Comparison of ENCODE assay signal across 1 cellular context in the genomic region with DNA sequence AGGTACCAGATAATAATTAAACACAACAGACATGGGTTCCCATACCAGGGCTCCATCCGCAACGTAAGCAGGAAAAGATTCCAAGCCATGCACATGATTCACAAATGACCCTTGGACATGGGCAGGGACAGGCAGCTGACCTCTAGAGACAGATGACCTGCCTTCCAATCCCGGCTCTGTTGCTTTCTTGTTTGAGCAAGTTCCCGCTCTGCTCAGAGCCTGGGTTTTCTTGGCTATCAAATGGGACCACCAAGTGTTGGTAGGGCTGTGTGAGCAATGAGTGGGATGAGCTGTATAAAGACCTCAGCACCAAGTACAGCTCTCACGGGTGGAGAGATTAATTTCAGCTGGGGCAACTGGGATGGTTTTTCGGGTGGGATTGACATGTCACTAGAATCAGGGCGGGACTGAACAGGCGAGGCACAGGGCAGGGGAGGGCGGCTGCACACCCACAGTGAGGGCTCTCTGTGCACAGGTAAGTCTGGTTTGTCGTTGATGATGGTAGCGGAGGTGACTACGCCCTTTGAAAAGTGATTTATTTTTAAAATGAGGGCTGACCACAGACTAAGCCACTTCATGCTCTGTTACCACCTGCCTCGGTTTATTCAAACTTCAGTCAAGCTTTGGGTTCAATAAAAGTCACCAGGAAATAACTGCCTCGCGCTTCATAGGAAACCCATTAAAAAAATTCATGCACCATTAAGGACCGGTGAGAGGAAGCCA.
TF ChIP-seq lines count a peak whose summit lies in the region.

No MANE protein-coding gene starts in this region.

TF ChIP-seq in HepG2, 621 proteins besides CTCF, POLR2A, EP300 and RAD21 (continued from another document and continues in another):
- TF ChIP-seq KLF11 (CRISPR knock-in tag; IDR thresholded peaks at IDR 0.05) (0 out of 2 replicates have a peak, but pooled peaks have one; percentile 35), IRX3 (CRISPR knock-in tag; IDR thresholded peaks at IDR 0.05; ENCODE audit: borderline replicate concordance, low read depth) (no peak), PPARG (CRISPR knock-in tag; conservative IDR thresholded peaks at IDR 0.05) (0 out of 2 replicates have a peak, but pooled peaks have one; percentile 47), RFX5 (IDR thresholded peaks at IDR 0.05; ENCODE audit: low read depth, low read length) (peak; percentile 73), ZNF564 (CRISPR knock-in tag; IDR thresholded peaks at IDR 0.05) (no peak), ZNF678 (CRISPR knock-in tag; IDR thresholded peaks at IDR 0.05) (no peak), SMYD3 (CRISPR knock-in tag; IDR thresholded peaks at IDR 0.05) (no peak), NR2C2 (CRISPR knock-in tag; IDR thresholded peaks at IDR 0.05; ENCODE audit: borderline replicate concordance) (peak; percentile 77), KDM6A (CRISPR knock-in tag; IDR thresholded peaks at IDR 0.05; ENCODE audit: low read depth) (0 out of 2 replicates have a peak, but pooled peaks have one; percentile 23), ZC3H4 (CRISPR knock-in tag; IDR thresholded peaks at IDR 0.05; ENCODE audit: borderline replicate concordance) (no peak), ZNF713 (CRISPR knock-in tag; IDR thresholded peaks at IDR 0.05) (no peak), CENPT (CRISPR knock-in tag; IDR thresholded peaks at IDR 0.05; ENCODE audit: low read depth) (no peak), TAF15 (IDR thresholded peaks at IDR 0.05; ENCODE audit: low read depth, low read length, poor library complexity, severe bottlenecking) (no peak), DPF2 (CRISPR knock-in tag; IDR thresholded peaks at IDR 0.05; ENCODE audit: borderline replicate concordance, low read depth) (no peak), SIX1 (CRISPR knock-in tag; IDR thresholded peaks at IDR 0.05; ENCODE audit: borderline replicate concordance) (no peak), ZNF619 (CRISPR knock-in tag; IDR thresholded peaks at IDR 0.05) (no peak), ETV5 (CRISPR knock-in tag; IDR thresholded peaks at IDR 0.05; ENCODE audit: borderline replicate concordance) (peak; percentile 55; the same call in 1 of the 2 replicates), ZSCAN12 (CRISPR knock-in tag; IDR thresholded peaks at IDR 0.05) (no peak), HNRNPLL (IDR thresholded peaks at IDR 0.05; ENCODE audit: low read depth, low read length, poor library complexity, severe bottlenecking) (no peak), JDP2 (CRISPR knock-in tag; IDR thresholded peaks at IDR 0.05; ENCODE audit: borderline replicate concordance) (no peak), CBX1 (IDR thresholded peaks at IDR 0.05; ENCODE audit: low read depth) (no peak), ZNF747 (CRISPR knock-in tag; IDR thresholded peaks at IDR 0.05; ENCODE audit: borderline replicate concordance) (peak; percentile 53; the same call in 1 of the 2 replicates), KAT8 (CRISPR knock-in tag; IDR thresholded peaks at IDR 0.05) (0 out of 2 replicates have a peak, but pooled peaks have one; percentile 31), ZNF644 (CRISPR knock-in tag; IDR thresholded peaks at IDR 0.05; ENCODE audit: low read depth) (no peak), MAZ (IDR thresholded peaks at IDR 0.05; ENCODE audit: borderline replicate concordance, low read depth, low read length) (no peak), MAZ (CRISPR knock-in tag; IDR thresholded peaks at IDR 0.05; ENCODE audit: low read depth) (no peak), PBX2 (CRISPR knock-in tag; IDR thresholded peaks at IDR 0.05) (no peak), TSC22D2 (CRISPR knock-in tag; IDR thresholded peaks at IDR 0.05; ENCODE audit: borderline replicate concordance) (no peak), SKI (IDR thresholded peaks at IDR 0.05; ENCODE audit: partially characterized antibody) (peak; percentile 44), ZSCAN21 (CRISPR knock-in tag; IDR thresholded peaks at IDR 0.05; ENCODE audit: borderline replicate concordance) (no peak), ZNF891 (CRISPR knock-in tag; IDR thresholded peaks at IDR 0.05) (no peak), MTA1 (CRISPR knock-in tag; IDR thresholded peaks at IDR 0.05; ENCODE audit: borderline replicate concordance) (no peak), ATF4 (CRISPR knock-in tag; IDR thresholded peaks at IDR 0.05) (no peak), ZNF264 (CRISPR knock-in tag; IDR thresholded peaks at IDR 0.05) (no peak), ZFP36L1 (CRISPR knock-in tag; IDR thresholded peaks at IDR 0.05) (no peak), ZBTB7B (CRISPR knock-in tag; IDR thresholded peaks at IDR 0.05) (no peak), NFIB (CRISPR knock-in tag; IDR thresholded peaks at IDR 0.05; ENCODE audit: borderline replicate concordance) (no peak), RNF219 (CRISPR knock-in tag; IDR thresholded peaks at IDR 0.05) (no peak), ZNF672 (CRISPR knock-in tag; IDR thresholded peaks at IDR 0.05) (no peak), ZKSCAN1 (IDR thresholded peaks at IDR 0.05; ENCODE audit: low read length) (no peak), MATR3 (CRISPR knock-in tag; IDR thresholded peaks at IDR 0.05) (no peak), ISL2 (CRISPR knock-in tag; IDR thresholded peaks at IDR 0.05) (no peak), NCOA2 (CRISPR knock-in tag; IDR thresholded peaks at IDR 0.05) (peak; percentile 60; the same call in 1 of the 2 replicates), IRF2 (CRISPR knock-in tag; IDR thresholded peaks at IDR 0.05) (peak; percentile 43; the same call in 1 of the 2 replicates), ZNF790 (CRISPR knock-in tag; IDR thresholded peaks at IDR 0.05; ENCODE audit: borderline replicate concordance) (no peak), SETDB1 (CRISPR knock-in tag; IDR thresholded peaks at IDR 0.05; ENCODE audit: borderline replicate concordance) (no peak), ZNF224 (CRISPR knock-in tag; IDR thresholded peaks at IDR 0.05) (no peak)
- TF ChIP-seq, protein P1, sequence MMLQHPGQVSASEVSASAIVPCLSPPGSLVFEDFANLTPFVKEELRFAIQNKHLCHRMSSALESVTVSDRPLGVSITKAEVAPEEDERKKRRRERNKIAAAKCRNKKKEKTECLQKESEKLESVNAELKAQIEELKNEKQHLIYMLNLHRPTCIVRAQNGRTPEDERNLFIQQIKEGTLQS (CRISPR knock-in tag; IDR thresholded peaks at IDR 0.05): peak; percentile 11; the same call in 1 of the 2 replicates
- TF ChIP-seq, protein P2, sequence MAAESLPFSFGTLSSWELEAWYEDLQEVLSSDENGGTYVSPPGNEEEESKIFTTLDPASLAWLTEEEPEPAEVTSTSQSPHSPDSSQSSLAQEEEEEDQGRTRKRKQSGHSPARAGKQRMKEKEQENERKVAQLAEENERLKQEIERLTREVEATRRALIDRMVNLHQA (CRISPR knock-in tag; IDR thresholded peaks at IDR 0.05): no peak
- TF ChIP-seq, protein P3, sequence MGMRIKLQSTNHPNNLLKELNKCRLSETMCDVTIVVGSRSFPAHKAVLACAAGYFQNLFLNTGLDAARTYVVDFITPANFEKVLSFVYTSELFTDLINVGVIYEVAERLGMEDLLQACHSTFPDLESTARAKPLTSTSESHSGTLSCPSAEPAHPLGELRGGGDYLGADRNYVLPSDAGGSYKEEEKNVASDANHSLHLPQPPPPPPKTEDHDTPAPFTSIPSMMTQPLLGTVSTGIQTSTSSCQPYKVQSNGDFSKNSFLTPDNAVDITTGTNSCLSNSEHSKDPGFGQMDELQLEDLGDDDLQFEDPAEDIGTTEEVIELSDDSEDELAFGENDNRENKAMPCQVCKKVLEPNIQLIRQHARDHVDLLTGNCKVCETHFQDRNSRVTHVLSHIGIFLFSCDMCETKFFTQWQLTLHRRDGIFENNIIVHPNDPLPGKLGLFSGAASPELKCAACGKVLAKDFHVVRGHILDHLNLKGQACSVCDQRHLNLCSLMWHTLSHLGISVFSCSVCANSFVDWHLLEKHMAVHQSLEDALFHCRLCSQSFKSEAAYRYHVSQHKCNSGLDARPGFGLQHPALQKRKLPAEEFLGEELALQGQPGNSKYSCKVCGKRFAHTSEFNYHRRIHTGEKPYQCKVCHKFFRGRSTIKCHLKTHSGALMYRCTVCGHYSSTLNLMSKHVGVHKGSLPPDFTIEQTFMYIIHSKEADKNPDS (CRISPR knock-in tag; IDR thresholded peaks at IDR 0.05): no peak
- TF ChIP-seq, protein P4, sequence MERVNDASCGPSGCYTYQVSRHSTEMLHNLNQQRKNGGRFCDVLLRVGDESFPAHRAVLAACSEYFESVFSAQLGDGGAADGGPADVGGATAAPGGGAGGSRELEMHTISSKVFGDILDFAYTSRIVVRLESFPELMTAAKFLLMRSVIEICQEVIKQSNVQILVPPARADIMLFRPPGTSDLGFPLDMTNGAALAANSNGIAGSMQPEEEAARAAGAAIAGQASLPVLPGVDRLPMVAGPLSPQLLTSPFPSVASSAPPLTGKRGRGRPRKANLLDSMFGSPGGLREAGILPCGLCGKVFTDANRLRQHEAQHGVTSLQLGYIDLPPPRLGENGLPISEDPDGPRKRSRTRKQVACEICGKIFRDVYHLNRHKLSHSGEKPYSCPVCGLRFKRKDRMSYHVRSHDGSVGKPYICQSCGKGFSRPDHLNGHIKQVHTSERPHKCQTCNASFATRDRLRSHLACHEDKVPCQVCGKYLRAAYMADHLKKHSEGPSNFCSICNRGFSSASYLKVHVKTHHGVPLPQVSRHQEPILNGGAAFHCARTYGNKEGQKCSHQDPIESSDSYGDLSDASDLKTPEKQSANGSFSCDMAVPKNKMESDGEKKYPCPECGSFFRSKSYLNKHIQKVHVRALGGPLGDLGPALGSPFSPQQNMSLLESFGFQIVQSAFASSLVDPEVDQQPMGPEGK (CRISPR knock-in tag; IDR thresholded peaks at IDR 0.05): 0 out of 2 replicates have a peak, but pooled peaks have one; percentile 24
- TF ChIP-seq, protein P5, sequence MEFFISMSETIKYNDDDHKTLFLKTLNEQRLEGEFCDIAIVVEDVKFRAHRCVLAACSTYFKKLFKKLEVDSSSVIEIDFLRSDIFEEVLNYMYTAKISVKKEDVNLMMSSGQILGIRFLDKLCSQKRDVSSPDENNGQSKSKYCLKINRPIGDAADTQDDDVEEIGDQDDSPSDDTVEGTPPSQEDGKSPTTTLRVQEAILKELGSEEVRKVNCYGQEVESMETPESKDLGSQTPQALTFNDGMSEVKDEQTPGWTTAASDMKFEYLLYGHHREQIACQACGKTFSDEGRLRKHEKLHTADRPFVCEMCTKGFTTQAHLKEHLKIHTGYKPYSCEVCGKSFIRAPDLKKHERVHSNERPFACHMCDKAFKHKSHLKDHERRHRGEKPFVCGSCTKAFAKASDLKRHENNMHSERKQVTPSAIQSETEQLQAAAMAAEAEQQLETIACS (CRISPR knock-in tag; IDR thresholded peaks at IDR 0.05): no peak
- TF ChIP-seq, protein P6, sequence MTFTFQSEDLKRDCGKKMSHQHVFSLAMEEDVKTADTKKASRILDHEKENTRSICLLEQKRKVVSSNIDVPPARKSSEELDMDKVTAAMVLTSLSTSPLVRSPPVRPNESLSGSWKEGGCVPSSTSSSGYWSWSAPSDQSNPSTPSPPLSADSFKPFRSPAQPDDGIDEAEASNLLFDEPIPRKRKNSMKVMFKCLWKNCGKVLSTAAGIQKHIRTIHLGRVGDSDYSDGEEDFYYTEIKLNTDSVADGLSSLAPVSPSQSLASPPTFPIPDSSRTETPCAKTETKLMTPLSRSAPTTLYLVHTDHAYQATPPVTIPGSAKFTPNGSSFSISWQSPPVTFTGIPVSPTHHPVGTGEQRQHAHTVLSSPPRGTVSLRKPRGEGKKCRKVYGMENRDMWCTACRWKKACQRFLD (CRISPR knock-in tag; IDR thresholded peaks at IDR 0.05; ENCODE audit: borderline replicate concordance): no peak
- TF ChIP-seq, protein P7, sequence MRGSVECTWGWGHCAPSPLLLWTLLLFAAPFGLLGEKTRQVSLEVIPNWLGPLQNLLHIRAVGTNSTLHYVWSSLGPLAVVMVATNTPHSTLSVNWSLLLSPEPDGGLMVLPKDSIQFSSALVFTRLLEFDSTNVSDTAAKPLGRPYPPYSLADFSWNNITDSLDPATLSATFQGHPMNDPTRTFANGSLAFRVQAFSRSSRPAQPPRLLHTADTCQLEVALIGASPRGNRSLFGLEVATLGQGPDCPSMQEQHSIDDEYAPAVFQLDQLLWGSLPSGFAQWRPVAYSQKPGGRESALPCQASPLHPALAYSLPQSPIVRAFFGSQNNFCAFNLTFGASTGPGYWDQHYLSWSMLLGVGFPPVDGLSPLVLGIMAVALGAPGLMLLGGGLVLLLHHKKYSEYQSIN (CRISPR knock-in tag; IDR thresholded peaks at IDR 0.05; ENCODE audit: borderline replicate concordance): no peak
- TF ChIP-seq, protein P8, sequence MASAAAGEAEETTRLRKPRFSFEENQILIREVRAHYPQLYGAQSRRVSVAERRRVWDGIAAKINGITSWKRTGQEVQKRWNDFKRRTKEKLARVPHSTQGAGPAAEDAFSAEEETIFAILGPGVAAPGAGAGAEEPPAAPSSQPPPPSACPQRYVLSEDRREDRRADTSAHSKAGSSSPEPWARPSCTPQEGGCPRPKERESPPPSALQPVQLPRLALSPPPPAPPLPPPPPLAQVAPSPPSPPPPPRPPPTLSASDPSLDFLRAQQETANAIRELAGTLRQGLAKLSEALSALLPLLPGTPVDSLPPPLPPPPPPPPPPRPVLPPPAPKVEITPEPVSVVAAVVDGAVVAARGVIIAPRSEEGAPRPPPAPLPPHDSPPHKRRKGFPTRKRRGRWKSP (CRISPR knock-in tag; IDR thresholded peaks at IDR 0.05): no peak
